ENCODE assay signal across 8 cellular contexts in genomic region chr9:14312721-14313377, GRCh38.
DNase-seq lines count a peak whose midpoint lies in the region; ATAC-seq and TF ChIP-seq lines count a peak whose summit lies in the region.

No MANE protein-coding gene starts in this region.

- H3K4me3 ChIP-seq in parathyroid adenoma (ENCODE audit: low read depth, low read length): peak overlapping the region; percentile 65

- H3K9me3 ChIP-seq in parathyroid adenoma (ENCODE audit: control insufficient read depth, low read length): no peaks in the 10 kb centered on the region

- no peak for TF ChIP-seq CTCF in VCaP (conservative IDR thresholded peaks at IDR 0.05)
- TF ChIP-seq CTCF in parathyroid adenoma (IDR thresholded peaks at IDR 0.05): no peak

- H3K27ac ChIP-seq in VCaP (peak overlapping the region; percentile 100), parathyroid adenoma (no peak overlapping the region)

- H3K36me3 ChIP-seq in parathyroid adenoma (ENCODE audit: control insufficient read depth, insufficient read depth, low read length): no peaks in the 10 kb centered on the region

- no peak overlapping the region for H3K9ac ChIP-seq in parathyroid adenoma

- H3K27me3 ChIP-seq in parathyroid adenoma (ENCODE audit: control insufficient read depth, insufficient read depth, low read length): peaks cover 4% of the 10 kb centered on the region

- H3K4me2 ChIP-seq in parathyroid adenoma (ENCODE audit: low read length): peak overlapping the region; percentile 85

- no peaks in the 10 kb centered on the region for H3K79me2 ChIP-seq in parathyroid adenoma

- DNase-seq in NCI-H2081 (lab: John Stamatoyannopoulos, UW) (peak; percentile 40 to 59), NCI-H2081 treated with DMSO at 0.1 percent for 48 hours (lab: John Stamatoyannopoulos, UW) (no peak), glomerular visceral epithelial cell (ENCODE audit: extremely low spot score) (peak; percentile 31), SW480 (ENCODE audit: low spot score) (no peak), NOMO-1 treated with DMSO at 0.1 percent for 48 hours (lab: John Stamatoyannopoulos, UW; ENCODE audit: unreplicated experiment) (no peak)

- H2AFZ ChIP-seq in parathyroid adenoma: peak overlapping the region; percentile 53

- no peaks in the 10 kb centered on the region for H3K4me1 ChIP-seq in parathyroid adenoma

- ATAC-seq in HG03432 (IDR thresholded peaks at IDR 0.05; ENCODE audit: unreplicated experiment): no peak

Comparison
In these comparisons a context has a peak if more than half of its experiments do, and no peak if none do; other contexts are left out.
1. DNase-seq: peak in NCI-H2081 (2 of 2) and glomerular visceral epithelial cell (single experiment); none in NCI-H2081 treated with DMSO at 0.1 percent for 48 hours (single experiment), SW480 (single experiment) and NOMO-1 treated with DMSO at 0.1 percent for 48 hours (single experiment).